Comparison of ENCODE assay signal across 12 cellular contexts in the genomic region with DNA sequence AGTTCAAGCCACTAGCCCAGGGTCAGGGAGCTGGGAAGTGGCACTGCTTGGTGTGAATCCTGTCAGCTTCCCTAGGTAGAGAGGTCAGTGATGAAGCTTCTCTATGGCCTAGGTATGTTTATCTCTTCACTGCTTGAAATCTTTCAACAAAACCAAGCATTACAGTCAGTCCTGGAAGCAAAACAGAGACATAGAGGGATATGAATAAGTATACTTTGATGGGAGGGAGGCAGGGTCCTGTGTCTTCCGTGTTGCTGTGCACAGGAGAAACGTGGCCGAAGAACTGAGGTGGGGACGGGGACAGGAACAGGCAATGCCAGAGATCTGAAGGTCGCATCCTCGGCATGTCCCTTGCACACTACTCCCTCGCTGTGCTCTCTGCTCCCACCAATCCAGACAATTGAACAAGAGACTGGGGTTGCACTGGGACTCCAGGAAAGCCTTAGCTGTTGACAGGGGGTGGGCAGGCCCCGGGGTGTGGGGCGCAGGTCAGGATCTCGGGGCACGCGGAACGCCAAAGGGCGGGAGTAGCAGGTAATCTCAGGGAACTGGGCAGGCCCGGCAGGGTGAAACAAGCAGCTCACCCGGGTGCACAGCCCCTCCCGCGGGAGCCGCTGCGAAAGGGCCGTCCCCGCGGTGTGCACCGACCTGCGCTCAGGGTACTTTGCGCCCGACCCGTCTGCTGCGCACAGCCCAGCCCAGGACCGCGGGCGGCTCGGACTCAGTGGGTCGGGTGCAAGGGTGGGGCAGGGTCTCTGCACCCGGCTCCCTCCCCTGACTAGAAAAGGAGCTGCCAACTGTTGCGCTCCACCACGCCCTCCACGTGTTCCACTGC. TPM values are rescaled to one million over a fixed set of nuclear protein-coding genes. Genes with fewer than 3 reads are reported as not detected.
DNase-seq lines count a peak whose midpoint lies in the region; ATAC-seq and TF ChIP-seq lines count a peak whose summit lies in the region.
"Had no signal": no experiment of that assay in that cellular context is flagged by ENCODE, and none has a peak within 500 bp of the region (broad histone marks: within the 10 kb centered on the region; RNA-seq: fewer than 3 reads in every experiment).

TSS of gene MT1H (plus strand) at position 810 of the 835 bp plus-strand sequence. CDS start 71 bp downstream, outside the sequence.

- peaks cover 35% of the 10 kb centered on the region for H3K4me1 Mint-ChIP-seq in GM23338

- H3K27me3 Mint-ChIP-seq in GM23338 (ENCODE audit: insufficient read depth, low read depth, poor library complexity): peaks cover 93% of the 10 kb centered on the region

- H3K9ac ChIP-seq in duodenal mucosa (ENCODE audit: low read depth in 1 of 2, low read length in 2 of 2): peak within 1 kb of the TSS; percentile 55 to 95

- H3K4me3 Mint-ChIP-seq in GM23338: peak within 1 kb of the TSS; percentile 83
- H3K4me3 Mint-ChIP-seq: stimulated activated naive CD8-positive, alpha-beta T cell treated with anti-CD3 and anti-CD28 coated beads, Interleukin-15, Interleukin-2, amounts not matched to agents 100 ng/mL and 50 ng/mL, for 24 hours had no signal

- BruUV-seq in OCI-LY7 (replicated peaks; lab: Mats Ljungman, UMichigan): no TSS peak

- DNase-seq in GM23338 (ENCODE audit: low spot score) (peak; percentile 51), MV-4-11 (lab: John Stamatoyannopoulos, UW) (peak; percentile 20), OCI-LY7 (ENCODE audit: low spot score) (no peak), HPDE6-E6E7 (ENCODE audit: extremely low spot score) (no peak), SKM-1 treated with dmso at 0.1 percent for 144 hours (lab: John Stamatoyannopoulos, UW; ENCODE audit: unreplicated experiment) (no peak)
- DNase-seq: naive B cell, NCI-H345 had no signal

- H3K9me3 Mint-ChIP-seq in GM23338: peaks cover 3% of the 10 kb centered on the region; the same call in 1 of the 3 replicates
- H3K9me3 Mint-ChIP-seq: naive B cell; stimulated activated naive CD8-positive, alpha-beta T cell treated with anti-CD3 and anti-CD28 coated beads, Interleukin-15, Interleukin-2, amounts not matched to agents 100 ng/mL and 50 ng/mL, for 24 hours had no signal

- ATAC-seq in GM23338 (peak; percentile 64), HG02884 (IDR thresholded peaks at IDR 0.05; ENCODE audit: unreplicated experiment) (no peak)

- H3F3A ChIP-seq in GM23338 (replicated peaks; ENCODE audit: low read depth): peaks cover 12% of the 10 kb centered on the region

- H2AFZ ChIP-seq in GM23338 (peak within 1 kb of the TSS; percentile 91), OCI-LY7 (ENCODE audit: low read length) (no peak within 1 kb of the TSS)

- H3K4me1 ChIP-seq in GM23338 (ENCODE audit: insufficient read depth) (peaks cover 47% of the 10 kb centered on the region), duodenal mucosa (ENCODE audit: control insufficient read depth in 1 of 2, insufficient read depth in 2 of 2, low read length in 2 of 2) (peaks cover 13 to 23% of the 10 kb centered on the region in 2 donors), muscle layer of duodenum (ENCODE audit: control insufficient read depth in 1 of 2, insufficient read depth in 2 of 2, low read length in 2 of 2) (peaks cover 0 to 10% of the 10 kb centered on the region in 2 donors), OCI-LY7 (ENCODE audit: insufficient read depth, low read length, poor library complexity, severe bottlenecking) (no peaks in the 10 kb centered on the region)

- H3K4me3 ChIP-seq in GM23338: peak within 1 kb of the TSS; percentile 62
- H3K4me3 ChIP-seq in duodenal mucosa (ENCODE audit: low read depth in 1 of 2, low read length in 2 of 2): peak within 1 kb of the TSS; percentile 75 to 92
- peak within 1 kb of the TSS in 1 of 2 donors; percentile 59 for H3K4me3 ChIP-seq in muscle layer of duodenum (ENCODE audit: low read depth in 1 of 2, low read length in 2 of 2)
- no peak within 1 kb of the TSS for H3K4me3 ChIP-seq in OCI-LY7 (ENCODE audit: low read depth, low read length, poor library complexity, severe bottlenecking)

- H3K9me2 ChIP-seq in GM23338 (ENCODE audit: insufficient read depth) (no peaks in the 10 kb centered on the region), OCI-LY7 (ENCODE audit: insufficient read depth, low read length) (no peaks in the 10 kb centered on the region)

- intact Hi-C loops in OCI-LY7 (cut with micrococcal nuclease; ENCODE audit: unreplicated experiment): no loop called here

- no peak within 1 kb of the TSS for H3K27ac ChIP-seq in GM23338 (ENCODE audit: low read depth)
- peak within 1 kb of the TSS; percentile 74 for H3K27ac ChIP-seq in duodenal mucosa (ENCODE audit: low read depth, low read length)
- H3K27ac ChIP-seq in muscle layer of duodenum (ENCODE audit: low read length): peak within 1 kb of the TSS; percentile 79
- no peak within 1 kb of the TSS for H3K27ac ChIP-seq in OCI-LY7 (ENCODE audit: low read depth, low read length, poor library complexity, severe bottlenecking)
- H3K27ac ChIP-seq: VCaP had no signal

- peaks cover 96% of the 10 kb centered on the region for H3K27me3 ChIP-seq in GM23338 (ENCODE audit: insufficient read depth)
- H3K27me3 ChIP-seq in duodenal mucosa (ENCODE audit: control insufficient read depth in 1 of 2, insufficient read depth in 2 of 2, low read length in 2 of 2): peaks cover 0 to 17% of the 10 kb centered on the region in 2 donors
- H3K27me3 ChIP-seq in muscle layer of duodenum (ENCODE audit: low read depth, low read length): peaks cover 38% of the 10 kb centered on the region

- POLR2A ChIA-PET in OCI-LY7 (lab: Charles Lee): no interaction called here

- H3K4me2 ChIP-seq in GM23338: peak within 1 kb of the TSS; percentile 91
- H3K4me2 ChIP-seq in OCI-LY7 (ENCODE audit: low read length): no peak within 1 kb of the TSS

- H3K36me3 ChIP-seq in GM23338 (ENCODE audit: insufficient read depth) (no peaks in the 10 kb centered on the region), duodenal mucosa (ENCODE audit: control insufficient read depth in 1 of 2, insufficient read depth in 2 of 2, low read length in 2 of 2) (peaks cover 0 to 11% of the 10 kb centered on the region in 2 donors), muscle layer of duodenum (ENCODE audit: control insufficient read depth in 1 of 2, insufficient read depth in 2 of 2, low read length in 2 of 2) (no peaks in the 10 kb centered on the region), OCI-LY7 (ENCODE audit: insufficient read depth, low read length) (no peaks in the 10 kb centered on the region)

- H3K79me2 ChIP-seq in GM23338 (replicated peaks; ENCODE audit: insufficient read depth) (no peaks in the 10 kb centered on the region; the same call in 1 of the 2 replicates), OCI-LY7 (ENCODE audit: insufficient read depth, low read depth, low read length) (no peaks in the 10 kb centered on the region)

- CTCF ChIA-PET in OCI-LY7 (lab: Charles Lee; ENCODE audit: unreplicated experiment): no interaction called here

- H3K9me3 ChIP-seq in duodenal mucosa (ENCODE audit: control insufficient read depth in 1 of 2, low read length in 2 of 2) (no peaks in the 10 kb centered on the region), muscle layer of duodenum (ENCODE audit: control insufficient read depth in 1 of 2, low read length in 2 of 2) (no peaks in the 10 kb centered on the region), OCI-LY7 (ENCODE audit: low read length) (no peaks in the 10 kb centered on the region)

- H4K20me1 ChIP-seq in GM23338 (replicated peaks; ENCODE audit: insufficient read depth) (no peaks in the 10 kb centered on the region), OCI-LY7 (ENCODE audit: insufficient read depth, low read length) (no peaks in the 10 kb centered on the region)

- peaks cover 36% of the 10 kb centered on the region for H3K36me3 Mint-ChIP-seq in GM23338 (ENCODE audit: low read depth)
- H3K36me3 Mint-ChIP-seq: naive B cell had no signal

- TF ChIP-seq CTCF in GM23338 (conservative IDR thresholded peaks at IDR 0.05; ENCODE audit: low read depth in 2 of 2): no peak
- TF ChIP-seq CTCF in OCI-LY7 (conservative IDR thresholded peaks at IDR 0.05; ENCODE audit: low read length): no peak

- no peak within 1 kb of the TSS for H3K27ac Mint-ChIP-seq in GM23338
- H3K27ac Mint-ChIP-seq: stimulated activated naive CD8-positive, alpha-beta T cell treated with anti-CD3 and anti-CD28 coated beads, Interleukin-15, Interleukin-2, amounts not matched to agents 100 ng/mL and 50 ng/mL, for 24 hours had no signal

TF ChIP-seq in GM23338, 12 proteins besides CTCF, POLR2A, EP300 and RAD21 (continues in another document):
- no peak for TF ChIP-seq STAT1 (IDR thresholded peaks at IDR 0.05; ENCODE audit: unreplicated experiment)
- TF ChIP-seq CREB1 (CRISPR knock-in tag; IDR thresholded peaks at IDR 0.05; ENCODE audit: low read depth): no peak
- TF ChIP-seq EZH2phosphoT487 (IDR thresholded peaks at IDR 0.05; ENCODE audit: unreplicated experiment): peak; percentile 41

RNA-seq across cellular contexts. Expression of gene MT1H, which starts in this region (rescaled TPM):
- 52.3 and 54.5 TPM in 2 replicates for total RNA-seq in GM23338 (2014; rRNA removed; shearing (Covaris generic))
- polyA plus RNA-seq in GM23338 (2016; fragmentation: Nextera tagmentation; extraction: Ambion mirVana): 425 and 442 TPM in 2 replicates
- total RNA-seq in OCI-LY7 (2014; rRNA removed; shearing (Covaris generic)): not detected in 2 replicates
- total RNA-seq in OCI-LY7 (2022): not detected in 2 replicates

Comparison
In these comparisons a context has a peak if more than half of its experiments do, and no peak if none do; other contexts are left out.
1. RNA of gene MT1H (total RNA-seq): 52.3 to 54.5 TPM in GM23338; not detected in OCI-LY7; every median in the first group is over 10 times any median in the second.
2. DNase-seq: peak in GM23338 (single experiment) and MV-4-11 (single experiment); none in OCI-LY7 (single experiment), HPDE6-E6E7 (single experiment) and SKM-1 treated with dmso at 0.1 percent for 144 hours (single experiment).
3. H3K27ac ChIP-seq: peak in duodenal mucosa (single experiment) and muscle layer of duodenum (single experiment); none in GM23338 (single experiment) and OCI-LY7 (single experiment).